Comparison of ENCODE assay signal across 23 cellular contexts in the genomic region with DNA sequence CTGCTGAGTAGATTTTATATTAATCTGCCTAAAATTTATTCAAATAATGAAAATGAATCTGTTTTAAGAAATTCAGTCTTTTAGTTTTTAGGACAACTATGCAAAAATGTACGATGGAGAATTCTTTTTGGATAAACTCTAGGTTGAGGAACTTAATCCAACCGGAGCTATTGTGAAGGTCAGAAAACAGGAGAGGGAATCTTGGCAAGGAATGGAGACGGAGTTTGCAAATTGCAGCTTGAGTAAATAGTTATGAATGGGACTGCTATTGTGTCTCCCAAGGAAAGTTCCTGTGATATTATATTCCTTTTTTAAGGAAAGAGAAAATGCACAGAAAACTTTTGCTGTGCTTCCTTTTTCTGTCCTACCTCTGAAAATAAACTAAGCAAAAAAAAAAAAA.
DNase-seq lines count a peak whose midpoint lies in the region; ATAC-seq and TF ChIP-seq lines count a peak whose summit lies in the region.
"Had no signal": no experiment of that assay in that cellular context is flagged by ENCODE, and none has a peak within 500 bp of the region (broad histone marks: within the 10 kb centered on the region; RNA-seq: fewer than 3 reads in every experiment).

No MANE protein-coding gene starts in this region.

- no peak overlapping the region for H3K4me2 ChIP-seq in parathyroid adenoma (ENCODE audit: low read length)

- peaks cover 93% of the 10 kb centered on the region for H3K4me1 Mint-ChIP-seq in CD4-positive, alpha-beta T cell (ENCODE audit: low read depth)
- H3K4me1 Mint-ChIP-seq: endodermal cell had no signal

- H3K9ac ChIP-seq in parathyroid adenoma, result no peak overlapping the region

- no peak overlapping the region for H3K4me3 Mint-ChIP-seq in CD4-positive, alpha-beta T cell
- H3K4me3 Mint-ChIP-seq: activated CD8-positive, alpha-beta T cell treated with anti-CD3 and anti-CD28 coated beads, Interleukin-2, amount 10 ng/mL, durations not matched to agents 7 days and 5 days; endodermal cell; HFFc6 had no signal

- H3K27me3 Mint-ChIP-seq in CD4-positive, alpha-beta T cell, result no peaks in the 10 kb centered on the region

- 57 to 67% methylated on average over 3 of the region's 3 CpGs for WGBS in lower leg skin, 2 donors

- TF ChIP-seq CTCF in CD4-positive, alpha-beta T cell (IDR thresholded peaks at IDR 0.05), result no peak
- no peak for TF ChIP-seq CTCF in RWPE2 (IDR thresholded peaks at IDR 0.05; ENCODE audit: poor library complexity, severe bottlenecking)
- no peak for TF ChIP-seq CTCF in parathyroid adenoma (IDR thresholded peaks at IDR 0.05)
- no peak for TF ChIP-seq CTCF in lower leg skin (IDR thresholded peaks at IDR 0.05)

- H3K4me1 ChIP-seq in RWPE2 (ENCODE audit: insufficient read depth, poor library complexity, severe bottlenecking), result peaks cover 34% of the 10 kb centered on the region
- H3K4me1 ChIP-seq in parathyroid adenoma, result peaks cover 19% of the 10 kb centered on the region
- H3K4me1 ChIP-seq: foreskin keratinocyte had no signal

- no peak for TF ChIP-seq POLR2A in lower leg skin (IDR thresholded peaks at IDR 0.05)

- intact Hi-C loops in CD4-positive, alpha-beta T cell (cut with DNase I, micrococcal nuclease), result loop anchor here in 1 of 2 experiments (5.0 kb wide), 3 partner anchors 69 to 139 kb away; a partner anchor contains a TSS
- intact Hi-C loops in left colon (cut with DNase I, micrococcal nuclease) (no loop called here), lower leg skin (cut with DNase I; ENCODE audit: low total_unique reads) (loop anchor here (5.0 kb wide), 1 partner anchor 404 kb away; no protein-coding TSS in a partner anchor)

- POLR2A ChIA-PET in CD4-positive, alpha-beta T cell (lab: Charles Lee), result interaction anchor here (1.3 to 4.0 kb wide), 4 partner anchors 23 to 76 kb away, joined by 3 to 38 read pairs (median 16); a partner anchor contains a TSS

- DNase-seq in CD4-positive, alpha-beta T cell, result no peak
- no peak for DNase-seq in RWPE2 (ENCODE audit: low spot score)
- DNase-seq in left colon, result no peak
- no peak for DNase-seq in lower leg skin (ENCODE audit: low spot score in 2 of 2)
- DNase-seq: activated CD8-positive, alpha-beta T cell treated with anti-CD3 and anti-CD28 coated beads, Interleukin-2, amount 10 ng/mL, durations not matched to agents 7 days and 5 days; C1 segment of cervical spinal cord; cortex of kidney; DMS 273 treated with DMSO at 0.1 percent for 48 hours; endodermal cell; foreskin keratinocyte; GOT3; heart left ventricle; HFFc6; Kasumi-1; kidney glomerular epithelial cell; mammary epithelial cell; upper lobe of left lung had no signal

- peak overlapping the region; percentile 91 for H3K27ac Mint-ChIP-seq in CD4-positive, alpha-beta T cell
- H3K27ac Mint-ChIP-seq: activated CD8-positive, alpha-beta T cell treated with anti-CD3 and anti-CD28 coated beads, Interleukin-2, amount 10 ng/mL, durations not matched to agents 7 days and 5 days; endodermal cell; HFFc6 had no signal

- peaks cover 5% of the 10 kb centered on the region for H3K9me3 Mint-ChIP-seq in CD4-positive, alpha-beta T cell
- H3K9me3 Mint-ChIP-seq: HFFc6 had no signal

- H3K36me3 ChIP-seq in RWPE2 (ENCODE audit: low read depth) (no peaks in the 10 kb centered on the region), parathyroid adenoma (ENCODE audit: control insufficient read depth, insufficient read depth, low read length) (no peaks in the 10 kb centered on the region)
- H3K36me3 ChIP-seq: heart left ventricle, neutrophil, upper lobe of left lung had no signal

- H3K27ac ChIP-seq in CD4-positive, alpha-beta T cell (ENCODE audit: low read depth, low read length), result no peak overlapping the region
- H3K27ac ChIP-seq in RWPE2 (ENCODE audit: poor library complexity, severe bottlenecking) (peak overlapping the region; percentile 89), parathyroid adenoma (no peak overlapping the region)
- H3K27ac ChIP-seq: foreskin keratinocyte, heart left ventricle, neutrophil, upper lobe of left lung had no signal

- ATAC-seq in CD4-positive, alpha-beta T cell (ENCODE audit: poor library complexity), result no peak
- ATAC-seq in RWPE2 (ENCODE audit: low read depth) (no peak), left colon (peak; percentile 40), GM19035 (IDR thresholded peaks at IDR 0.05; ENCODE audit: unreplicated experiment) (no peak), GM21360 (IDR thresholded peaks at IDR 0.05; ENCODE audit: unreplicated experiment) (no peak)
- ATAC-seq: activated CD4-positive, CD25-positive, alpha-beta regulatory T cell treated with anti-CD3 and anti-CD28 coated beads, Interleukin-2, amount 50 U/mL, for 24 hours; activated CD8-positive, alpha-beta T cell treated with anti-CD3 and anti-CD28 coated beads, Interleukin-2, amount 10 ng/mL, durations not matched to agents 7 days and 5 days; esophagus mucosa; foreskin keratinocyte; heart left ventricle had no signal

- H3K79me2 ChIP-seq in parathyroid adenoma, result peaks cover 29% of the 10 kb centered on the region

- no peaks in the 10 kb centered on the region for H3K27me3 ChIP-seq in CD4-positive, alpha-beta T cell (ENCODE audit: control insufficient read depth, insufficient read depth, low read length)
- H3K27me3 ChIP-seq in RWPE2 (ENCODE audit: insufficient read depth, poor library complexity, severe bottlenecking) (no peaks in the 10 kb centered on the region), parathyroid adenoma (ENCODE audit: control insufficient read depth, insufficient read depth, low read length) (no peaks in the 10 kb centered on the region)
- H3K27me3 ChIP-seq: foreskin keratinocyte, heart left ventricle, neutrophil, upper lobe of left lung had no signal

- no peak overlapping the region for H3K4me3 ChIP-seq in RWPE2 (ENCODE audit: severe bottlenecking)
- peak overlapping the region; percentile 10 for H3K4me3 ChIP-seq in parathyroid adenoma (ENCODE audit: low read depth, low read length)
- no peak overlapping the region for H3K4me3 ChIP-seq in lower leg skin (ENCODE audit: low read depth, poor library complexity, severe bottlenecking)
- H3K4me3 ChIP-seq: heart left ventricle, upper lobe of left lung had no signal

- H3K9me3 ChIP-seq in CD4-positive, alpha-beta T cell (ENCODE audit: control insufficient read depth, low read length), result no peaks in the 10 kb centered on the region
- H3K9me3 ChIP-seq in RWPE2 (ENCODE audit: severe bottlenecking) (peaks cover 2% of the 10 kb centered on the region), parathyroid adenoma (ENCODE audit: control insufficient read depth, low read length) (no peaks in the 10 kb centered on the region)
- H3K9me3 ChIP-seq: heart left ventricle, neutrophil, upper lobe of left lung had no signal

- peaks cover 25% of the 10 kb centered on the region for H3K36me3 Mint-ChIP-seq in CD4-positive, alpha-beta T cell (ENCODE audit: low read depth)

- CTCF ChIA-PET in CD4-positive, alpha-beta T cell (lab: Charles Lee), result interaction anchor here (0.7 to 1.8 kb wide), 5 partner anchors 12 to 381 kb away, joined by 3 to 6 read pairs (median 3); no protein-coding TSS in a partner anchor

- H2AFZ ChIP-seq in parathyroid adenoma, result no peak overlapping the region
